In the genomic region with DNA sequence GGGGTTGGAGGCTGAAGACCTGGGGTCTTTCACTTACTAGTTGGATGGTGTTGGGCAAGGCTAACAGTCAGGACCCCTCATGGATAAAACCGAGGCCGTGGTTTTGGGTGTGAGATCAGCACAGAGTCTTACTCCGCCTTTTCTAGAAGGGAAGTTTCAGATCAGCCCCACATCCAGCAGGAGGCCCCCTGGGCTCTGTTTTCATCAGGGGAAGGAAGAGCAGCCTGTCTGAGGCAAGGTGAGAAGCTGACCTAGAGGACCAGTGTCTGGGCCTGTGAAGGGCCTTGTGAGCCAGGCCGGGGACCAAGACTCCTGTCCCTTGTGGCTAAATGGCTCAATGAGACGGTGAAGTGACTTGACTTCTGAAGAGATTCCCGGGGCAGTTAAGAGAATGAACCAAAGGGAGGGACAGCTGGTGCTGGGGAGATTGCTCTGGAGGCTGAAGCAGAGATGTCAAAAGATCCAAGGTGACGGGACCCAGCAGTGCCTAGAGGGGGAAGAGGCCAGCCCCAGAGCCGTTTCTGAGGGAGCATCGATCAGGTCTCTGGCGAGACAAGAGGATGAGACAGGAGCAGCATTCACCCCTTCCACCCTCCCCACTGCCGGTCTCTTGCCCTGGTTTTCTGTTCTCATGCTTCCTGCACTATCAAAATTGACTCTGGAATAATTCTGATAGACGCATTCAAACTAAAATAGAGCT, we compare ENCODE assay signal across 17 cellular contexts.
"Had no signal": no experiment of that assay in that cellular context is flagged by ENCODE, and none has a peak within 500 bp of the region (broad histone marks: within the 10 kb centered on the region; RNA-seq: fewer than 3 reads in every experiment).

No MANE protein-coding gene starts in this region.

- H3K27ac ChIP-seq: colonic mucosa, epithelial cell of prostate, ovary, thyroid gland, uterus had no signal

- H3K9me3 Mint-ChIP-seq: activated naive CD4-positive, alpha-beta T cell treated with anti-CD3 and anti-CD28 coated beads, Interleukin-2, amount 50 U/mL, for 72 hours; activated T-helper 2 cell treated with anti-CD3 and anti-CD28 coated beads, Interferon-gamma antibody, Interleukin-2, Interleukin-4, amounts not matched to agents 10 μg/mL and 5 μg/mL and 100 μg/mL, durations not matched to agents 14 hours and 24 hours and 36 hours; natural killer cell; stimulated activated naive CD8-positive, alpha-beta T cell treated with anti-CD3 and anti-CD28 coated beads, Interleukin-15, amount 100 ng/mL, for 72 hours; T-cell had no signal

- H3K36me3 ChIP-seq: colonic mucosa, ovary, uterus had no signal

- H3K4me1 Mint-ChIP-seq: natural killer cell; stimulated activated naive CD8-positive, alpha-beta T cell treated with anti-CD3 and anti-CD28 coated beads, Interleukin-15, amount 100 ng/mL, for 72 hours; T-cell had no signal

- H3K4me3 ChIP-seq: colonic mucosa, mucosa of descending colon, ovary, thyroid gland, uterus had no signal

- H3K27ac Mint-ChIP-seq: activated T-helper 2 cell treated with anti-CD3 and anti-CD28 coated beads, Interferon-gamma antibody, Interleukin-2, Interleukin-4, amounts not matched to agents 10 μg/mL and 5 μg/mL and 100 μg/mL, durations not matched to agents 14 hours and 24 hours and 36 hours; natural killer cell; stimulated activated naive CD8-positive, alpha-beta T cell treated with anti-CD3 and anti-CD28 coated beads, Interleukin-15, amount 100 ng/mL, for 72 hours; T-cell had no signal

- FAIRE-seq: bronchial epithelial cell had no signal

- H3K27me3 ChIP-seq: colonic mucosa, ovary, thyroid gland, uterus had no signal

- H3K4me1 ChIP-seq: colonic mucosa, uterus had no signal

- H3K36me3 Mint-ChIP-seq: activated naive CD4-positive, alpha-beta T cell treated with anti-CD3 and anti-CD28 coated beads, Interleukin-2, amount 50 U/mL, for 72 hours; natural killer cell; T-cell had no signal

- DNase-seq: activated CD4-positive, alpha-beta T cell treated with anti-CD3 and anti-CD28 coated beads for 48 hours; colonic mucosa; effector CD8-positive, alpha-beta T cell; left colon; mammary epithelial cell; natural killer cell; ovary; stimulated activated CD4-positive, alpha-beta T cell treated with anti-CD3 and anti-CD28 coated beads, Interleukin-2, amount 100 ng/mL, for 48 hours; stimulated activated naive CD8-positive, alpha-beta T cell treated with anti-CD3 and anti-CD28 coated beads, Interleukin-15, amount 100 ng/mL, for 72 hours; T-cell; thyroid gland; uterus had no signal

- H3K4me3 Mint-ChIP-seq: natural killer cell; stimulated activated naive CD8-positive, alpha-beta T cell treated with anti-CD3 and anti-CD28 coated beads, Interleukin-15, amount 100 ng/mL, for 72 hours; T-cell had no signal

- H3K9me3 ChIP-seq: colonic mucosa, mucosa of descending colon, ovary, thyroid gland, uterus had no signal
